25 cellular contexts compared by ENCODE assay signal in the genomic region with DNA sequence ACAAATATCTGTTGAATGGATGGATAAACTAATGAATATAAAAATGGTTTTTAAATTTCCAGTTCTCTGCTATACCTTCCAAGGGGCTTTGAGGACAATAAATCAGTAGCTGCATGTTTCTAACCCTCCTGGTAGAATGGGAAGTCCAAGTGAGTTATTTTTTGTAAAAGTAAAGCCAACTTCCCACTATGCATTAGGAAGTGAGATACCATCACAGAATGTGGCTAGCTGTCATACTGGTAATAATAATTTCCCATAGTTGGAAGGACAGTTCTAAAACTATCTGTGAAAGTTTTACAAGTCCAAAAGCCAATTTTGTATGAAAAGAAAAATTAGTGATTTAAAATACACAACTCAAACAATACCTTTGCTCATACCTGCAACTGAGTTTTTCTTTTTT. TPM values are rescaled to one million over a fixed set of nuclear protein-coding genes. Genes with fewer than 3 reads are reported as not detected.
DNase-seq lines count a peak whose midpoint lies in the region; ATAC-seq and TF ChIP-seq lines count a peak whose summit lies in the region.
"Had no signal": no experiment of that assay in that cellular context is flagged by ENCODE, and none has a peak within 500 bp of the region (broad histone marks: within the 10 kb centered on the region; RNA-seq: fewer than 3 reads in every experiment).

No MANE protein-coding gene starts in this region.

- H3K9me2 ChIP-seq in OCI-LY7 (ENCODE audit: insufficient read depth, low read length) = no peaks in the 10 kb centered on the region

- peaks cover 74% of the 10 kb centered on the region for H3K4me1 Mint-ChIP-seq in activated T-cell treated with anti-CD3 and anti-CD28 coated beads, Interleukin-2, amount 50 U/mL, for 24 hours (ENCODE audit: low read depth)
- peaks cover 46% of the 10 kb centered on the region for H3K4me1 Mint-ChIP-seq in activated T-cell treated with anti-CD3 and anti-CD28 coated beads, Interleukin-2, amount 50 U/mL, for 4 hours (ENCODE audit: low read depth)
- H3K4me1 Mint-ChIP-seq in activated T-helper 17 cell treated with anti-CD3 and anti-CD28 coated beads, Interleukin-2, amount 50 U/mL, for 72 hours = peaks cover 33% of the 10 kb centered on the region
- H3K4me1 Mint-ChIP-seq in stimulated activated naive B cell treated with anti-CD40 and anti-IgM and Interleukin-4, amounts not matched to agents 10 μg/mL and 1 μg/mL and 100 μg/mL, for 72 hours = peaks cover 18 to 51% of the 10 kb centered on the region in 2 donors

- no peak for DNase-seq in activated T-cell treated with anti-CD3 and anti-CD28 coated beads, Interleukin-2, amount 50 U/mL, for 24 hours
- DNase-seq in activated T-cell treated with anti-CD3 and anti-CD28 coated beads, Interleukin-2, amount 50 U/mL, for 4 hours = no peak
- DNase-seq in OCI-LY7 (ENCODE audit: low spot score) (no peak), Kasumi-1 (lab: John Stamatoyannopoulos, UW) (no peak), NOMO-1 treated with DMSO at 0.1 percent for 48 hours (lab: John Stamatoyannopoulos, UW; ENCODE audit: unreplicated experiment) (no peak)
- DNase-seq in stimulated activated naive B cell treated with anti-CD40 and anti-IgM and Interleukin-4, amounts not matched to agents 10 μg/mL and 1 μg/mL and 100 μg/mL, for 72 hours = no peak
- DNase-seq: activated T-cell treated with anti-CD3 and anti-CD28 coated beads, Interleukin-2, amount 50 U/mL, for 1 hour; dorsolateral prefrontal cortex; glutamatergic neuron; HCEC 1CT; KG1; kidney glomerular epithelial cell; NCI-H1694; NCI-H2171; NCI-H524; stimulated activated CD4-positive, alpha-beta T cell treated with anti-CD3 and anti-CD28 coated beads, Interleukin-1b, Interleukin-23, amount 100 ng/mL, for 48 hours; WERI-Rb-1 had no signal

- no peak for TF ChIP-seq CTCF in OCI-LY7 (conservative IDR thresholded peaks at IDR 0.05; ENCODE audit: low read length)

- no peak overlapping the region for H3K4me3 ChIP-seq in OCI-LY7 (ENCODE audit: low read depth, low read length, poor library complexity, severe bottlenecking)
- H3K4me3 ChIP-seq: dorsolateral prefrontal cortex, lung, SJSA1, skin epidermis had no signal

- peaks cover 24% of the 10 kb centered on the region for H3K4me1 ChIP-seq in OCI-LY7 (ENCODE audit: insufficient read depth, low read length, poor library complexity, severe bottlenecking)
- H3K4me1 ChIP-seq: SJSA1 had no signal

- H3K27ac ChIP-seq in OCI-LY7 (ENCODE audit: low read depth, low read length, poor library complexity, severe bottlenecking) = peak overlapping the region; percentile 1
- H3K27ac ChIP-seq: SJSA1, WERI-Rb-1 had no signal

- peaks cover 92% of the 10 kb centered on the region for H3K36me3 Mint-ChIP-seq in activated T-cell treated with anti-CD3 and anti-CD28 coated beads, Interleukin-2, amount 50 U/mL, for 24 hours (ENCODE audit: low read depth)
- peaks cover 28% of the 10 kb centered on the region for H3K36me3 Mint-ChIP-seq in activated T-cell treated with anti-CD3 and anti-CD28 coated beads, Interleukin-2, amount 50 U/mL, for 4 hours (ENCODE audit: insufficient read depth)
- peaks cover 92% of the 10 kb centered on the region for H3K36me3 Mint-ChIP-seq in activated T-helper 17 cell treated with anti-CD3 and anti-CD28 coated beads, Interleukin-2, amount 50 U/mL, for 72 hours (ENCODE audit: low read depth)
- peaks cover 35 to 52% of the 10 kb centered on the region in 2 donors for H3K36me3 Mint-ChIP-seq in stimulated activated naive B cell treated with anti-CD40 and anti-IgM and Interleukin-4, amounts not matched to agents 10 μg/mL and 1 μg/mL and 100 μg/mL, for 72 hours

- H3K9me3 Mint-ChIP-seq in activated T-cell treated with anti-CD3 and anti-CD28 coated beads, Interleukin-2, amount 50 U/mL, for 24 hours = no peaks in the 10 kb centered on the region
- H3K9me3 Mint-ChIP-seq in activated T-cell treated with anti-CD3 and anti-CD28 coated beads, Interleukin-2, amount 50 U/mL, for 4 hours = no peaks in the 10 kb centered on the region
- H3K9me3 Mint-ChIP-seq in activated T-helper 17 cell treated with anti-CD3 and anti-CD28 coated beads, Interleukin-2, amount 50 U/mL, for 72 hours = no peaks in the 10 kb centered on the region
- H3K9me3 Mint-ChIP-seq in stimulated activated naive B cell treated with anti-CD40 and anti-IgM and Interleukin-4, amounts not matched to agents 10 μg/mL and 1 μg/mL and 100 μg/mL, for 72 hours = no peaks in the 10 kb centered on the region
- H3K9me3 Mint-ChIP-seq: central memory CD8-positive, alpha-beta T cell; T-helper 1 cell treated with Interleukin-12 subunit alpha and Interleukin-12 subunit beta and Interleukin-4 antibody, amounts not matched to agents 30 μg/mL and 1 μg/mL, for 36 hours; type B pancreatic cell had no signal

- peak overlapping the region; percentile 67 for H3K27ac Mint-ChIP-seq in activated T-cell treated with anti-CD3 and anti-CD28 coated beads, Interleukin-2, amount 50 U/mL, for 24 hours
- peak overlapping the region; percentile 32 for H3K27ac Mint-ChIP-seq in activated T-helper 17 cell treated with anti-CD3 and anti-CD28 coated beads, Interleukin-2, amount 50 U/mL, for 72 hours
- H3K27ac Mint-ChIP-seq in stimulated activated naive B cell treated with anti-CD40 and anti-IgM and Interleukin-4, amounts not matched to agents 10 μg/mL and 1 μg/mL and 100 μg/mL, for 72 hours = peak overlapping the region; percentile 56
- H3K27ac Mint-ChIP-seq: T-helper 1 cell treated with Interleukin-12 subunit alpha and Interleukin-12 subunit beta and Interleukin-4 antibody, amounts not matched to agents 30 μg/mL and 1 μg/mL, for 36 hours; type B pancreatic cell had no signal

- CTCF ChIA-PET in OCI-LY7 (lab: Charles Lee; ENCODE audit: unreplicated experiment) = no interaction called here

- H3K36me3 ChIP-seq in OCI-LY7 (ENCODE audit: insufficient read depth, low read length) = peaks cover 89% of the 10 kb centered on the region

- no peaks in the 10 kb centered on the region for H3K27me3 Mint-ChIP-seq in activated T-cell treated with anti-CD3 and anti-CD28 coated beads, Interleukin-2, amount 50 U/mL, for 24 hours
- H3K27me3 Mint-ChIP-seq in activated T-cell treated with anti-CD3 and anti-CD28 coated beads, Interleukin-2, amount 50 U/mL, for 4 hours (ENCODE audit: low read depth) = no peaks in the 10 kb centered on the region
- H3K27me3 Mint-ChIP-seq in activated T-helper 17 cell treated with anti-CD3 and anti-CD28 coated beads, Interleukin-2, amount 50 U/mL, for 72 hours = no peaks in the 10 kb centered on the region
- H3K27me3 Mint-ChIP-seq in stimulated activated naive B cell treated with anti-CD40 and anti-IgM and Interleukin-4, amounts not matched to agents 10 μg/mL and 1 μg/mL and 100 μg/mL, for 72 hours = no peaks in the 10 kb centered on the region
- H3K27me3 Mint-ChIP-seq: central memory CD8-positive, alpha-beta T cell; type B pancreatic cell had no signal

- ATAC-seq in activated T-cell treated with anti-CD3 and anti-CD28 coated beads, Interleukin-2, amount 50 U/mL, for 4 hours = no peak
- no peak for ATAC-seq in activated T-helper 17 cell treated with anti-CD3 and anti-CD28 coated beads, Interleukin-2, amount 50 U/mL, for 72 hours (replicated peaks)
- peak in 1 of 2 donors; percentile 41 for ATAC-seq in stimulated activated naive B cell treated with anti-CD40 and anti-IgM and Interleukin-4, amounts not matched to agents 10 μg/mL and 1 μg/mL and 100 μg/mL, for 72 hours (replicated peaks)
- no peak for ATAC-seq in GM18861 (IDR thresholded peaks at IDR 0.05; ENCODE audit: unreplicated experiment)

- no peak overlapping the region for H3K4me2 ChIP-seq in OCI-LY7 (ENCODE audit: low read length)

- no peaks in the 10 kb centered on the region for H3K9me3 ChIP-seq in OCI-LY7 (ENCODE audit: low read length)
- H3K9me3 ChIP-seq: SJSA1 had no signal

- no TSS peak for BruUV-seq in OCI-LY7 (replicated peaks; lab: Mats Ljungman, UMichigan)

- no peaks in the 10 kb centered on the region for H4K20me1 ChIP-seq in OCI-LY7 (ENCODE audit: insufficient read depth, low read length)

- H2AFZ ChIP-seq in OCI-LY7 (ENCODE audit: low read length) = no peak overlapping the region

- intact Hi-C loops in OCI-LY7 (cut with micrococcal nuclease; ENCODE audit: unreplicated experiment) = no loop called here

- no peak overlapping the region for H3K4me3 Mint-ChIP-seq in activated T-cell treated with anti-CD3 and anti-CD28 coated beads, Interleukin-2, amount 50 U/mL, for 24 hours
- H3K4me3 Mint-ChIP-seq in activated T-cell treated with anti-CD3 and anti-CD28 coated beads, Interleukin-2, amount 50 U/mL, for 4 hours = no peak overlapping the region
- no peak overlapping the region for H3K4me3 Mint-ChIP-seq in activated T-helper 17 cell treated with anti-CD3 and anti-CD28 coated beads, Interleukin-2, amount 50 U/mL, for 72 hours
- H3K4me3 Mint-ChIP-seq in stimulated activated naive B cell treated with anti-CD40 and anti-IgM and Interleukin-4, amounts not matched to agents 10 μg/mL and 1 μg/mL and 100 μg/mL, for 72 hours = no peak overlapping the region
- H3K4me3 Mint-ChIP-seq: central memory CD8-positive, alpha-beta T cell; T-helper 1 cell treated with Interleukin-12 subunit alpha and Interleukin-12 subunit beta and Interleukin-4 antibody, amounts not matched to agents 30 μg/mL and 1 μg/mL, for 36 hours; type B pancreatic cell had no signal

- peaks cover 60% of the 10 kb centered on the region; the same call in 1 of the 2 replicates for H3K79me2 ChIP-seq in OCI-LY7 (ENCODE audit: insufficient read depth, low read depth, low read length)

- POLR2A ChIA-PET in OCI-LY7 (lab: Charles Lee) = interaction anchor here (1.6 to 2.4 kb wide), 2 partner anchors 9 to 157 kb away, joined by 5 to 11 read pairs; no protein-coding TSS in a partner anchor

RNA-seq across cellular contexts. Expression of a gene that starts 50.0 kb away (rescaled TPM):
- 100 to 1,000 TPM; 177 to 189 (median 187) TPM for total RNA-seq in activated T-cell treated with anti-CD3 and anti-CD28 coated beads, Interleukin-2, amount 50 U/mL, for 4 hours
- total RNA-seq in OCI-LY7 (2014; rRNA removed; shearing (Covaris generic)) = 83.3 and 127 TPM in 2 replicates
- 232 and 261 TPM in 2 replicates for total RNA-seq in OCI-LY7 (2022)
- 100 to 1,000 TPM; 140 to 209 TPM for total RNA-seq in activated T-helper 17 cell treated with anti-CD3 and anti-CD28 coated beads, Interleukin-2, amount 50 U/mL, for 72 hours

RNA-seq across cellular contexts. Expression of a gene that starts 55.5 kb away (rescaled TPM):
- total RNA-seq in activated T-cell treated with anti-CD3 and anti-CD28 coated beads, Interleukin-2, amount 50 U/mL, for 4 hours = 10 to 100 TPM; 25.0 to 31.9 (median 31.7) TPM
- 32.6 and 38.0 TPM in 2 replicates for total RNA-seq in OCI-LY7 (2014; rRNA removed; shearing (Covaris generic))
- 36.1 and 40.7 TPM in 2 replicates for total RNA-seq in OCI-LY7 (2022)
- 10 to 100 TPM; 27.3 to 60.9 TPM for total RNA-seq in activated T-helper 17 cell treated with anti-CD3 and anti-CD28 coated beads, Interleukin-2, amount 50 U/mL, for 72 hours
